In the genomic region with DNA sequence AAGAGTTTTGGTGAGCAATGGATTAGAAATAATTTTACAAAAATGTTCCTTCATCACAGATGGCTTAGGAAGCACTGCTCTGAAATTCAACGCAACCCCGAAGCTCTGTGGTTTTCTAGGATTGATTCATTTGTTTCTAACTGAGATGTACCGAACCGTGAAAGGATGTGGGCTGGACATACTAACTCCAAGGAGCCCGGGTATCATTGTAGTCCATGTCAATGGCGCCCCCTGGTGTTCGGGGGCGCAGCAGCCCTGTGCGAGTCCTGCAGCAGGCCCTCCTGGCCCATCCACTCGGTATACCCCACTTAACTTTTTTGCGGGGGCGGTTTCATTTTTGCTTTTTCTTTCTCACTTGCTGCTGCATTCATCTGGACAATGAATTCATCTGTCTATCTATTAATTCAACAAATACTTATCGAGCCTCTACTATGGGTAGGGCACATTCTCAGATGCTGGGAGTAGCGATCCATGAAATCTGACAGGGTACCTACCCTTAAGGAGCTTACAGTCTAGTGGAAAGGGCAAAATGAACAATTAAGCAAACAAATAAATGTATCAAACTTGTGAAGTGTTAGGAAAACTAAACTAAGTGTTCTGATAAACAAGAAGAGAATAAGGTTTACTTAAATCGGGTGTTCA, we compare ENCODE assay signal across 9 cellular contexts.
DNase-seq lines count a peak whose midpoint lies in the region; ATAC-seq lines count a peak whose summit lies in the region.
"Had no signal": no experiment of that assay in that cellular context is flagged by ENCODE, and none has a peak within 500 bp of the region (broad histone marks: within the 10 kb centered on the region; RNA-seq: fewer than 3 reads in every experiment).

No MANE protein-coding gene starts in this region.

- H3K36me3 Mint-ChIP-seq in stimulated activated memory B cell treated with anti-CD40 and anti-IgM and Interleukin-4, amounts not matched to agents 10 μg/mL and 1 μg/mL and 100 μg/mL, for 72 hours: no peaks in the 10 kb centered on the region
- H3K36me3 Mint-ChIP-seq: activated naive CD8-positive, alpha-beta T cell had no signal

- peaks cover 16% of the 10 kb centered on the region for H3K27me3 Mint-ChIP-seq in stimulated activated memory B cell treated with anti-CD40 and anti-IgM and Interleukin-4, amounts not matched to agents 10 μg/mL and 1 μg/mL and 100 μg/mL, for 72 hours

- no peaks in the 10 kb centered on the region for H3K36me3 ChIP-seq in adipocyte (ENCODE audit: control insufficient read depth, insufficient read depth, low read length, severe bottlenecking)

- H3K4me1 ChIP-seq in adipocyte (ENCODE audit: control insufficient read depth, insufficient read depth, low read length): no peaks in the 10 kb centered on the region

- ATAC-seq in GM18907 (IDR thresholded peaks at IDR 0.05; ENCODE audit: unreplicated experiment) (peak; percentile 94), HG03039 (IDR thresholded peaks at IDR 0.05; ENCODE audit: unreplicated experiment) (peak; percentile 99)
- peak; percentile 80 for ATAC-seq in stimulated activated memory B cell treated with anti-CD40 and anti-IgM and Interleukin-4, amounts not matched to agents 10 μg/mL and 1 μg/mL and 100 μg/mL, for 72 hours

- no peak overlapping the region for H3K4me3 ChIP-seq in adipocyte (ENCODE audit: low read length)

- H3K27ac Mint-ChIP-seq in stimulated activated memory B cell treated with anti-CD40 and anti-IgM and Interleukin-4, amounts not matched to agents 10 μg/mL and 1 μg/mL and 100 μg/mL, for 72 hours: no peak overlapping the region
- H3K27ac Mint-ChIP-seq: activated naive CD8-positive, alpha-beta T cell had no signal

- DNase-seq in DMS53 (lab: John Stamatoyannopoulos, UW) (peak; percentile 89), NCI-H446 treated with DMSO at 0.1 percent for 48 hours (lab: John Stamatoyannopoulos, UW) (peak; percentile 7), adipocyte (ENCODE audit: low read depth) (peak; percentile 1), islet precursor cell (peak; percentile 79), T-helper 9 cell (no peak)

- peaks cover 4% of the 10 kb centered on the region for H3K27me3 ChIP-seq in adipocyte (replicated peaks; ENCODE audit: control insufficient read depth, insufficient read depth, low read length)

- no peak overlapping the region for H3K9ac ChIP-seq in adipocyte (ENCODE audit: low read length)

- H3K4me3 Mint-ChIP-seq in stimulated activated memory B cell treated with anti-CD40 and anti-IgM and Interleukin-4, amounts not matched to agents 10 μg/mL and 1 μg/mL and 100 μg/mL, for 72 hours: no peak overlapping the region
- H3K4me3 Mint-ChIP-seq: activated naive CD8-positive, alpha-beta T cell had no signal

- H3K9me3 ChIP-seq in adipocyte (ENCODE audit: control insufficient read depth, low read length): no peaks in the 10 kb centered on the region

- H3K4me1 Mint-ChIP-seq in stimulated activated memory B cell treated with anti-CD40 and anti-IgM and Interleukin-4, amounts not matched to agents 10 μg/mL and 1 μg/mL and 100 μg/mL, for 72 hours: no peaks in the 10 kb centered on the region

- H3K9me3 Mint-ChIP-seq in stimulated activated memory B cell treated with anti-CD40 and anti-IgM and Interleukin-4, amounts not matched to agents 10 μg/mL and 1 μg/mL and 100 μg/mL, for 72 hours: no peaks in the 10 kb centered on the region
